ENCODE assay signal across 18 cellular contexts in the genomic region with DNA sequence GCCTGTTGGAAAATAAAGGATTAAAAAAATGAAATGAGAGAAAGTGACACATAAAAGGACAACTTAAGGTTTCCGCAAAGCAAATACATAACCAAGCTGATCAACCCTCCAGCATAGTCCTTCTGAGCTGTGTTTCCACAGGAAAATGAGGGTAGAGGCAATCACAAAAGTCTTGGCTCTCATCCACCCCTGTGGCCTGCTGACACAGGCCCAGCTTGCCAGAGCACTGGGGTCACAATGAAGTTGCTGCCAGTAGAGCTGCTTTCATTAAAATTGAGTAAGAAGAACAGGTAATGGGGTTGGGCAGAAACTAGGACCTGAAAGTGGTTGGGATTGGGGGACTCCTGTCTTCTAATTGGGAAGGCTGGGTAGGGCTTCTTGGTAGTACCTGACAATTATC.
DNase-seq lines count a peak whose midpoint lies in the region; ATAC-seq, FAIRE-seq and TF ChIP-seq lines count a peak whose summit lies in the region.
"Had no signal": no experiment of that assay in that cellular context is flagged by ENCODE, and none has a peak within 500 bp of the region (broad histone marks: within the 10 kb centered on the region; RNA-seq: fewer than 3 reads in every experiment).

No MANE protein-coding gene starts in this region.

- H3K9me3 Mint-ChIP-seq in chondrocyte (ENCODE audit: low read depth): peaks cover 3% of the 10 kb centered on the region
- H3K9me3 Mint-ChIP-seq: activated T-helper 17 cell treated with anti-CD3 and anti-CD28 coated beads, Interleukin-2, amount 50 U/mL, for 72 hours; stimulated activated memory B cell treated with anti-CD40 and anti-IgM and Interleukin-4, amounts not matched to agents 10 μg/mL and 1 μg/mL and 100 μg/mL, for 72 hours had no signal

- peaks cover 5% of the 10 kb centered on the region for H3K4me1 ChIP-seq in right cardiac atrium (ENCODE audit: control insufficient read depth, insufficient read depth, low read length)
- H3K4me1 ChIP-seq in ovary (ENCODE audit: insufficient read depth): peaks cover 12% of the 10 kb centered on the region
- no peaks in the 10 kb centered on the region for H3K4me1 ChIP-seq in pancreas

- H3K27me3 ChIP-seq in right cardiac atrium (ENCODE audit: control insufficient read depth, insufficient read depth) (no peaks in the 10 kb centered on the region), bronchial epithelial cell (ENCODE audit: control insufficient read depth, insufficient read depth, low read length) (no peaks in the 10 kb centered on the region), ovary (no peaks in the 10 kb centered on the region), pancreas (no peaks in the 10 kb centered on the region)
- H3K27me3 ChIP-seq: esophagus muscularis mucosa had no signal

- no peak overlapping the region for H3K27ac Mint-ChIP-seq in chondrocyte (ENCODE audit: unreplicated experiment)
- H3K27ac Mint-ChIP-seq: activated T-helper 17 cell treated with anti-CD3 and anti-CD28 coated beads, Interleukin-2, amount 50 U/mL, for 72 hours; stimulated activated memory B cell treated with anti-CD40 and anti-IgM and Interleukin-4, amounts not matched to agents 10 μg/mL and 1 μg/mL and 100 μg/mL, for 72 hours had no signal

- peak overlapping the region; percentile 37 for H3K27ac ChIP-seq in right cardiac atrium (ENCODE audit: low read length)
- H3K27ac ChIP-seq in ovary: peak overlapping the region; percentile 17 to 23
- H3K27ac ChIP-seq in pancreas: peak overlapping the region in 1 of 4 donors; percentile 30

- TF ChIP-seq CTCF in bronchial epithelial cell (IDR thresholded peaks at IDR 0.05; ENCODE audit: insufficient read depth, low read length, severe bottlenecking) (no peak), ovary (IDR thresholded peaks at IDR 0.05) (no peak), pancreas (IDR thresholded peaks at IDR 0.05) (no peak), chondrocyte (IDR thresholded peaks at IDR 0.05) (no peak)

- H3K36me3 ChIP-seq in bronchial epithelial cell (ENCODE audit: control insufficient read depth, insufficient read depth, low read length) (no peaks in the 10 kb centered on the region), ovary (no peaks in the 10 kb centered on the region), pancreas (no peaks in the 10 kb centered on the region)
- H3K36me3 ChIP-seq: esophagus muscularis mucosa, heart right ventricle had no signal

- peak in 1 of 3 donors; percentile 56 for DNase-seq in right cardiac atrium
- no peak for DNase-seq in Right ventricle myocardium superior
- DNase-seq in bronchial epithelial cell (ENCODE audit: low read depth): peak; percentile 82
- DNase-seq in ovary: peak in 1 of 5 donors; percentile 26
- DNase-seq in pancreas: no peak
- DNase-seq in chondrocyte (ENCODE audit: low spot score): no peak
- DNase-seq: heart right ventricle, islet precursor cell, Kasumi-1, NCI-H187 treated with DMSO at 0.1 percent for 48 hours, occipital lobe, small intestine had no signal

- ATAC-seq in right cardiac atrium (no peak), Right ventricle myocardium superior (ENCODE audit: poor library complexity) (no peak), pancreas (no peak), GM21717 (IDR thresholded peaks at IDR 0.05; ENCODE audit: unreplicated experiment) (no peak), HG03442 (IDR thresholded peaks at IDR 0.05; ENCODE audit: unreplicated experiment) (no peak)
- ATAC-seq: activated T-helper 17 cell treated with anti-CD3 and anti-CD28 coated beads, Interleukin-2, amount 50 U/mL, for 72 hours; heart right ventricle; stimulated activated memory B cell treated with anti-CD40 and anti-IgM and Interleukin-4, amounts not matched to agents 10 μg/mL and 1 μg/mL and 100 μg/mL, for 72 hours had no signal

- H3K27me3 Mint-ChIP-seq in chondrocyte (ENCODE audit: low read depth): no peaks in the 10 kb centered on the region

- no peak overlapping the region for H3K4me3 ChIP-seq in right cardiac atrium (ENCODE audit: low read length)
- no peak overlapping the region for H3K4me3 ChIP-seq in bronchial epithelial cell (ENCODE audit: low read depth, low read length)
- H3K4me3 ChIP-seq in ovary: no peak overlapping the region
- no peak overlapping the region for H3K4me3 ChIP-seq in pancreas
- H3K4me3 ChIP-seq: coronary artery, esophagus muscularis mucosa, heart right ventricle had no signal

- peaks cover 63% of the 10 kb centered on the region for H3K4me1 Mint-ChIP-seq in chondrocyte (ENCODE audit: low read depth)
- H3K4me1 Mint-ChIP-seq: activated T-helper 17 cell treated with anti-CD3 and anti-CD28 coated beads, Interleukin-2, amount 50 U/mL, for 72 hours; stimulated activated memory B cell treated with anti-CD40 and anti-IgM and Interleukin-4, amounts not matched to agents 10 μg/mL and 1 μg/mL and 100 μg/mL, for 72 hours had no signal

- intact Hi-C loops in right cardiac atrium (cut with DNase I) (no loop called here), Right ventricle myocardium superior (cut with DNase I) (no loop called here), ovary (cut with DNase I) (loop anchor here in 1 of 4 donors (10.0 kb wide), 1 partner anchor 150 kb away; no protein-coding TSS in a partner anchor), pancreas (cut with DNase I) (no loop called here)

- no peak for TF ChIP-seq POLR2A in ovary (IDR thresholded peaks at IDR 0.05)

- WGBS in right cardiac atrium: 43% methylated on average over 1 of the region's 1 CpG
- 43 to 91% (median 57%) methylated on average over 1 of the region's 1 CpG for WGBS in ovary, 3 donors
- 50 to 55% methylated on average over 1 of the region's 1 CpG for WGBS in pancreas, 2 donors

- FAIRE-seq in bronchial epithelial cell (lab: Jason Lieb, UNC) (no peak), pancreas (lab: Jason Lieb, UNC) (no peak)

- H3K4me3 Mint-ChIP-seq in chondrocyte (ENCODE audit: unreplicated experiment): no peak overlapping the region
- H3K4me3 Mint-ChIP-seq: activated T-helper 17 cell treated with anti-CD3 and anti-CD28 coated beads, Interleukin-2, amount 50 U/mL, for 72 hours; stimulated activated memory B cell treated with anti-CD40 and anti-IgM and Interleukin-4, amounts not matched to agents 10 μg/mL and 1 μg/mL and 100 μg/mL, for 72 hours had no signal

- H3K9me3 ChIP-seq in right cardiac atrium (ENCODE audit: control insufficient read depth, low read length) (no peaks in the 10 kb centered on the region), ovary (no peaks in the 10 kb centered on the region), pancreas (no peaks in the 10 kb centered on the region)
- H3K9me3 ChIP-seq: esophagus muscularis mucosa had no signal

- TF ChIP-seq EP300 in ovary (IDR thresholded peaks at IDR 0.05): no peak

- no peaks in the 10 kb centered on the region for H3K36me3 Mint-ChIP-seq in chondrocyte (ENCODE audit: low read depth)
- H3K36me3 Mint-ChIP-seq: stimulated activated memory B cell treated with anti-CD40 and anti-IgM and Interleukin-4, amounts not matched to agents 10 μg/mL and 1 μg/mL and 100 μg/mL, for 72 hours had no signal
